10 cellular contexts compared by ENCODE assay signal in the genomic region with DNA sequence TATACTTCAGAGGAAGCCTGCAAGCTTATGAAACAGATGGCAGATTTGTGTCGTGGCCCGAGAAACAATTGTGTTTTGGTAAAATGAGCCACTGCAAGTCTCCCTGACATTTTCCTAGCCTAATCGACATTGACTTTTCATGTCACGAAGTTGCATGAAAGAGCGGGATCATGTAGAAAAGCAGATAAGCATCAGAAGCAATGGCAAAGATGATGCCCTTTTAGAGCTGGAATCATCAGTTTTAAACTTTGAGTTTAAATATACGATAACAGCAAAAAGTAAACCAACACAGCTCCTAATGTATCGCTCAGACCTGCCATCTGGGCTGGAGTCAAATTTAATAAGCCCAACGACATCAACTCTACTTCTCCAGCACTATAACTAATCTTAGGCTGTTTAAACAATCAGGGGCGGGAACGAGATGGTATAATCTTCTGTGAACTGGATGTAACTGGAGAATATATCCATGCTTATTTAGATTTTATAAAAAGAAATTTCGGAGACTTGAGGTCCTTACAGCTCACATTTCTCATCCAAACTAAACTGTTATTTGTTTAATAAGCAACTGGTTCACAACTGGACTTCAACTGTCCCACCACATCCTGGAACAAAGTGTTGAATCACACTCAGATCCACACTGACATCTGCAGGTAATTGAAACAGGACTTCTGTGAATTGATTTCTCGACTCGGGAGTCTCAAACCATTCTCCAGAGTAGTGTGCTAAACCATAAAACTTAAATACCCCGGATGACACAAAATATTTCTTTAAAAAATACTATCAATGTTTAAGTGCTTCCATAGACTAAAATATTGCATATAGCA.
A peak's percentile ranks its signal among the peaks of the same experiment; 100 is the strongest.
DNase-seq lines count a peak whose midpoint lies in the region; ATAC-seq and TF ChIP-seq lines count a peak whose summit lies in the region.
"Had no signal": no experiment of that assay in that cellular context is flagged by ENCODE, and none has a peak within 500 bp of the region (broad histone marks: within the 10 kb centered on the region; RNA-seq: fewer than 3 reads in every experiment).

No MANE protein-coding gene starts in this region.

- no peak for TF ChIP-seq EP300 in Ishikawa (IDR thresholded peaks at IDR 0.05; ENCODE audit: borderline replicate concordance)

- intact Hi-C loops in posterior cingulate gyrus (cut with DNase I) = no loop called here

- peak; percentile 35 for TF ChIP-seq RAD21 in Ishikawa (IDR thresholded peaks at IDR 0.05; ENCODE audit: low read depth)

- no peak for ATAC-seq in GM19023 (IDR thresholded peaks at IDR 0.05; ENCODE audit: unreplicated experiment)
- ATAC-seq in HG03025 (IDR thresholded peaks at IDR 0.05; ENCODE audit: low FRiP score, unreplicated experiment) = no peak
- ATAC-seq: T-helper 17 cell had no signal

- H3K4me1 ChIP-seq in adipocyte (ENCODE audit: control insufficient read depth, insufficient read depth, low read length) = no peaks in the 10 kb centered on the region

- peak; percentile 77 for DNase-seq in DMS 273 (lab: John Stamatoyannopoulos, UW; ENCODE audit: unreplicated experiment)
- peak; percentile 49 for DNase-seq in adipocyte (ENCODE audit: low read depth)
- peak; percentile 3 for DNase-seq in kidney glomerular epithelial cell (lab: John Stamatoyannopoulos, UW)
- no peak for DNase-seq in CD1c-positive myeloid dendritic cell (ENCODE audit: extremely low spot score)
- no peak for DNase-seq in posterior cingulate gyrus
- DNase-seq: naive B cell, T-helper 17 cell had no signal

- no peak overlapping the region for H3K9ac ChIP-seq in adipocyte (ENCODE audit: low read length)

- peaks cover 27% of the 10 kb centered on the region for H3K27me3 ChIP-seq in adipocyte (replicated peaks; ENCODE audit: control insufficient read depth, insufficient read depth, low read length)

- H3K4me3 ChIP-seq in adipocyte (ENCODE audit: low read length) = no peak overlapping the region

- peaks cover 6% of the 10 kb centered on the region for H3K9me3 ChIP-seq in adipocyte (ENCODE audit: control insufficient read depth, low read length)

- no peaks in the 10 kb centered on the region for H3K36me3 ChIP-seq in adipocyte (ENCODE audit: control insufficient read depth, insufficient read depth, low read length, severe bottlenecking)

TF ChIP-seq in Ishikawa, 13 proteins besides CTCF, POLR2A, EP300 and RAD21:
- TF ChIP-seq CEBPB (IDR thresholded peaks at IDR 0.05) = no peak
- TF ChIP-seq FOXM1 (IDR thresholded peaks at IDR 0.05; ENCODE audit: borderline replicate concordance, low read depth) = no peak
- no peak for TF ChIP-seq TEAD4 (IDR thresholded peaks at IDR 0.05)
- TF ChIP-seq MAX (IDR thresholded peaks at IDR 0.05) = no peak
- no peak for TF ChIP-seq NFIC (IDR thresholded peaks at IDR 0.05)
- no peak for TF ChIP-seq USF1 (IDR thresholded peaks at IDR 0.05)
- no peak for TF ChIP-seq YY1 (IDR thresholded peaks at IDR 0.05; ENCODE audit: low read depth)

Comparison
In these comparisons a context has a peak if more than half of its experiments do, and no peak if none do; other contexts are left out.
1. DNase-seq: peak in DMS 273 (single experiment), adipocyte (single experiment) and kidney glomerular epithelial cell (single experiment); none in CD1c-positive myeloid dendritic cell (single experiment) and posterior cingulate gyrus (0 of 10).